ENCODE assay signal across 10 cellular contexts in the genomic region with DNA sequence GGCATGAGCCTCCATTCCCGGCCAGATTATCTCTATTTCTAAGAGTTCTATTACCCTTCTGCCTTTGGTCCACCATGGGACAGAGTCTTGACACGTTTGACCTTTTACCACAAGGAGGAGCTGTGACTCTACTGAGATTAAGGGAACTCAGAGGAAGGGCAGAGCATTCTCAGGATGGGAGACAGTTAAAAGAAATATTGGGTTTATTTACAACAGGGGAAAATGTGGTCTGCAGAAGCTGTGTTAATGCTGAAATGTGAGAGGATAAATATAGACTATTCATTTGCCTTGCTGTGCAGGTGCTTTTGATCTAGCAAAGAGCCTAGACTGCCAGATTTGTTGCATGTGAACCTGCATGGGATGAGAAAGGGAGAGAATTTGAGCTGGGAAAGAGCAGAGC. TPM values are rescaled to one million over a fixed set of nuclear protein-coding genes. Genes with fewer than 3 reads are reported as not detected.
DNase-seq lines count a peak whose midpoint lies in the region; ATAC-seq and TF ChIP-seq lines count a peak whose summit lies in the region.
"Had no signal": no experiment of that assay in that cellular context is flagged by ENCODE, and none has a peak within 500 bp of the region (broad histone marks: within the 10 kb centered on the region; RNA-seq: fewer than 3 reads in every experiment).

No MANE protein-coding gene starts in this region.

- H3K9me3 Mint-ChIP-seq in CD14-positive monocyte: no peaks in the 10 kb centered on the region
- H3K9me3 Mint-ChIP-seq: T-helper 2 cell treated with Interferon-gamma antibody and Interleukin-4, amounts not matched to agents 5 μg/mL and 100 μg/mL, for 36 hours had no signal

- no peaks in the 10 kb centered on the region for H3K9me2 ChIP-seq in OCI-LY7 (ENCODE audit: insufficient read depth, low read length)

- peak overlapping the region; percentile 69 for H3K4me2 ChIP-seq in OCI-LY7 (ENCODE audit: low read length)

- CTCF ChIA-PET in OCI-LY7 (lab: Charles Lee; ENCODE audit: unreplicated experiment): interaction anchor here (1.2 to 2.3 kb wide), 4 partner anchors 10 to 328 kb away, joined by 7 to 13 read pairs (median 8); no protein-coding TSS in a partner anchor

- BruUV-seq in OCI-LY7 (replicated peaks; lab: Mats Ljungman, UMichigan): no TSS peak

- peaks cover 35% of the 10 kb centered on the region for H3K4me1 Mint-ChIP-seq in CD14-positive monocyte

- DNase-seq in CD14-positive monocyte (ENCODE audit: low spot score) (no peak), OCI-LY7 (ENCODE audit: low spot score) (peak; percentile 87), germinal center (ENCODE audit: low spot score) (peak; percentile 21), hippocampal formation (lab: John Stamatoyannopoulos, UW) (no peak), right atrium auricular region (ENCODE audit: low spot score) (no peak), NOMO-1 treated with dmso at 0.1 percent for 144 hours (lab: John Stamatoyannopoulos, UW; ENCODE audit: unreplicated experiment) (no peak)
- no peak for DNase-seq in activated T-cell treated with anti-CD3 and anti-CD28 coated beads, Interleukin-2, amount 50 U/mL, for 48 hours

- H3K4me3 Mint-ChIP-seq in CD14-positive monocyte: no peak overlapping the region
- H3K4me3 Mint-ChIP-seq: T-helper 2 cell treated with Interferon-gamma antibody and Interleukin-4, amounts not matched to agents 5 μg/mL and 100 μg/mL, for 36 hours had no signal

- H4K20me1 ChIP-seq in OCI-LY7 (ENCODE audit: insufficient read depth, low read length): no peaks in the 10 kb centered on the region

- H3K9me3 ChIP-seq in OCI-LY7 (ENCODE audit: low read length): no peaks in the 10 kb centered on the region
- H3K9me3 ChIP-seq in right atrium auricular region: no peaks in the 10 kb centered on the region

- H3K27ac Mint-ChIP-seq in CD14-positive monocyte: no peak overlapping the region
- H3K27ac Mint-ChIP-seq: T-helper 2 cell treated with Interferon-gamma antibody and Interleukin-4, amounts not matched to agents 5 μg/mL and 100 μg/mL, for 36 hours had no signal

- POLR2A ChIA-PET in OCI-LY7 (lab: Charles Lee): interaction anchor here (1.2 to 3.6 kb wide), 4 partner anchors 10 to 56 kb away, joined by 3 to 20 read pairs (median 7); no protein-coding TSS in a partner anchor

- peaks cover 0 to 2% (median 0%) of the 10 kb centered on the region in 3 donors for H3K27me3 Mint-ChIP-seq in CD14-positive monocyte (ENCODE audit: low read depth in 3 of 3)

- no peaks in the 10 kb centered on the region for H3K36me3 Mint-ChIP-seq in CD14-positive monocyte

- H3K27ac ChIP-seq in OCI-LY7 (ENCODE audit: low read depth, low read length, poor library complexity, severe bottlenecking) (peak overlapping the region; percentile 64), right atrium auricular region (no peak overlapping the region)

- no peaks in the 10 kb centered on the region for H3K79me2 ChIP-seq in OCI-LY7 (ENCODE audit: insufficient read depth, low read depth, low read length)

- H3K36me3 ChIP-seq in OCI-LY7 (ENCODE audit: insufficient read depth, low read length) (no peaks in the 10 kb centered on the region), right atrium auricular region (no peaks in the 10 kb centered on the region)

- intact Hi-C loops in CD14-positive monocyte (cut with micrococcal nuclease) (no loop called here), OCI-LY7 (cut with micrococcal nuclease; ENCODE audit: unreplicated experiment) (no loop called here)

- H2AFZ ChIP-seq in OCI-LY7 (ENCODE audit: low read length): peak overlapping the region; percentile 84

- peak; percentile 64 for TF ChIP-seq CTCF in CD14-positive monocyte (IDR thresholded peaks at IDR 0.05)
- peak; percentile 83 for TF ChIP-seq CTCF in OCI-LY7 (conservative IDR thresholded peaks at IDR 0.05; ENCODE audit: low read length)
- TF ChIP-seq CTCF in right atrium auricular region (IDR thresholded peaks at IDR 0.05): peak in 1 of 2 donors; percentile 23

- no peaks in the 10 kb centered on the region for H3K27me3 ChIP-seq in right atrium auricular region

- peak; percentile 62 for ATAC-seq in GM18907 (IDR thresholded peaks at IDR 0.05; ENCODE audit: unreplicated experiment)

- H3K4me3 ChIP-seq in OCI-LY7 (ENCODE audit: low read depth, low read length, poor library complexity, severe bottlenecking): peak overlapping the region; percentile 16
- no peak overlapping the region for H3K4me3 ChIP-seq in right atrium auricular region

- H3K4me1 ChIP-seq in OCI-LY7 (ENCODE audit: insufficient read depth, low read length, poor library complexity, severe bottlenecking) (peaks cover 80% of the 10 kb centered on the region), right atrium auricular region (no peaks in the 10 kb centered on the region)

RNA-seq across cellular contexts. Expression of a gene that starts 45.8 kb away (rescaled TPM):
- polyA plus RNA-seq in CD14-positive monocyte: not detected
- total RNA-seq in OCI-LY7 (2014; rRNA removed; shearing (Covaris generic)): not detected in 2 replicates
- not detected in 2 replicates for total RNA-seq in OCI-LY7 (2022)
- not detected for total RNA-seq in right atrium auricular region
- polyA plus RNA-seq: esophagus had no signal

Comparison
In these comparisons a context has a peak if more than half of its experiments do, and no peak if none do; other contexts are left out.
1. DNase-seq: peak in OCI-LY7 (single experiment) and germinal center (single experiment); none in CD14-positive monocyte (single experiment), hippocampal formation (0 of 2), right atrium auricular region (single experiment), activated T-cell treated with anti-CD3 and anti-CD28 coated beads, Interleukin-2, amount 50 U/mL, for 48 hours (0 of 2) and NOMO-1 treated with dmso at 0.1 percent for 144 hours (single experiment).